Comparison of ENCODE assay signal across 24 cellular contexts in genomic region chr4:63316633-63317032, GRCh38.
"Had no signal": no experiment of that assay in that cellular context is flagged by ENCODE, and none has a peak within 500 bp of the region (broad histone marks: within the 10 kb centered on the region; RNA-seq: fewer than 3 reads in every experiment).

No MANE protein-coding gene starts in this region.

- ATAC-seq: natural killer cell treated with Interleukin-12 subunit alpha and Interleukin-12 subunit beta and Interleukin-15 and Interleukin-18, amount 100 ng/mL, for 72 hours; pancreas; right cardiac atrium; right lobe of liver; stimulated activated effector memory CD8-positive, alpha-beta T cell treated with anti-CD3 and anti-CD28 coated beads, Interleukin-12 subunit alpha, Interleukin-12 subunit beta, amount 100 ng/mL, for 72 hours; stimulated activated naive B cell treated with anti-CD40 and anti-IgM and Interleukin-4, amounts not matched to agents 10 μg/mL and 1 μg/mL and 100 μg/mL, for 72 hours had no signal

- H3K4me1 ChIP-seq: pancreas, prostate gland, right lobe of liver, sigmoid colon, stomach, thyroid gland, tibial nerve, upper lobe of left lung, vagina had no signal

- H3K27ac ChIP-seq: neutrophil, pancreas, prostate gland, right lobe of liver, sigmoid colon, stomach, thoracic aorta, thyroid gland, tibial nerve, upper lobe of left lung, vagina had no signal

- H3K27me3 ChIP-seq: neutrophil, pancreas, right lobe of liver, sigmoid colon, stomach, thyroid gland, tibial nerve, upper lobe of left lung, vagina had no signal

- H3K36me3 ChIP-seq: neutrophil, pancreas, prostate gland, right lobe of liver, sigmoid colon, stomach, thoracic aorta, thyroid gland, tibial nerve, upper lobe of left lung, vagina had no signal

- H3K4me3 ChIP-seq: pancreas, prostate gland, right lobe of liver, sigmoid colon, stomach, thoracic aorta, thyroid gland, tibial nerve, upper lobe of left lung, vagina had no signal

- DNase-seq: nephron progenitor cell; nucleus accumbens; pancreas; retina; right cardiac atrium; right lobe of liver; sigmoid colon; small intestine; stimulated activated CD4-positive, alpha-beta T cell treated with anti-CD3 and anti-CD28 coated beads, Interleukin-15, amount 100 ng/mL, for 24 hours; stimulated activated CD4-positive, alpha-beta T cell treated with anti-CD3 and anti-CD28 coated beads, Interleukin-2, amount 100 ng/mL, for 24 hours; stimulated activated CD4-positive, alpha-beta T cell treated with anti-CD3 and anti-CD28 coated beads, Interleukin-2, amount 100 ng/mL, for 48 hours; stimulated activated CD4-positive, alpha-beta T cell treated with anti-CD3 and anti-CD28 coated beads, Interleukin-4, amount 100 ng/mL, for 24 hours; stimulated activated naive B cell treated with anti-CD40 and anti-IgM and Interleukin-4, amounts not matched to agents 10 μg/mL and 1 μg/mL and 100 μg/mL, for 72 hours; stimulated activated naive CD4-positive, alpha-beta T cell treated with Interleukin-2 at 50 U/mL for 16 hours; stomach; thyroid gland; upper lobe of left lung had no signal

- H3K9me3 ChIP-seq: neutrophil, pancreas, prostate gland, right lobe of liver, sigmoid colon, stomach, thoracic aorta, thyroid gland, tibial nerve, upper lobe of left lung, vagina had no signal
